In genomic region chr10:22760025-22760424, GRCh38 we compare ENCODE assay signal across 17 cellular contexts. TPM values are rescaled to one million over a fixed set of nuclear protein-coding genes. Genes with fewer than 3 reads are reported as not detected.
DNase-seq lines count a peak whose midpoint lies in the region; ATAC-seq, FAIRE-seq and TF ChIP-seq lines count a peak whose summit lies in the region.
"Had no signal": no experiment of that assay in that cellular context is flagged by ENCODE, and none has a peak within 500 bp of the region (broad histone marks: within the 10 kb centered on the region; RNA-seq: fewer than 3 reads in every experiment).

No MANE protein-coding gene starts in this region.

- ATAC-seq in HepG2 (peak; percentile 72), GM21367 (IDR thresholded peaks at IDR 0.05; ENCODE audit: unreplicated experiment) (no peak)
- ATAC-seq: A549, GM12878, K562 had no signal

- POLR2A ChIA-PET in HepG2 (lab: Yijun Ruan, JAX): no interaction called here

- peak; percentile 53 for FAIRE-seq in HepG2 (lab: Jason Lieb, UNC)
- FAIRE-seq: A549, GM12878, GM18507, K562 had no signal

- no peaks in the 10 kb centered on the region for H3K36me3 ChIP-seq in HepG2 (replicated peaks in 1 of 2; ENCODE audit: control insufficient read depth in 1 of 2, insufficient read depth in 2 of 2, low read length in 2 of 2)
- H3K36me3 ChIP-seq in MG63: no peaks in the 10 kb centered on the region
- H3K36me3 ChIP-seq: BE2C had no signal

- H3K4me3 ChIP-seq in dorsolateral prefrontal cortex (no peak overlapping the region), HepG2 (replicated peaks in 1 of 3; ENCODE audit: insufficient read depth in 1 of 3, low read depth in 2 of 3, low read length in 3 of 3) (no peak overlapping the region), MG63 (no peak overlapping the region)
- H3K4me3 ChIP-seq: A549, GM12878, K562 had no signal

- CTCF ChIA-PET in HepG2 (lab: Yijun Ruan, JAX; ENCODE audit: low intra/inter-chr PET ratio, low total read pairs): no interaction called here

- TF ChIP-seq CTCF in dorsolateral prefrontal cortex (IDR thresholded peaks at IDR 0.05 in 54 of 56, conservative IDR thresholded peaks at IDR 0.05 in 2 of 56; ENCODE audit: low read depth in 1 of 56, partially characterized antibody in 56 of 56) (no peak), HepG2 (CRISPR knock-in tag; IDR thresholded peaks at IDR 0.05) (no peak)

- H3K9me3 ChIP-seq in HepG2 (ENCODE audit: low read length) (no peaks in the 10 kb centered on the region), MG63 (no peaks in the 10 kb centered on the region)
- H3K9me3 ChIP-seq: A549, BE2C had no signal

- 0 out of 2 replicates have a peak overlapping the region, but pooled peaks have one; percentile 7 for H3K4me2 ChIP-seq in HepG2 (ENCODE audit: low read depth, low read length)
- H3K4me2 ChIP-seq: A549 had no signal

- H3K9ac ChIP-seq in HepG2 (ENCODE audit: insufficient read depth, low read depth, low read length): no peak overlapping the region

- intact Hi-C loops in dorsolateral prefrontal cortex (cut with DNase I) (loop anchor here (2.0 to 5.0 kb wide), 2 partner anchors 89 to 143 kb away; no protein-coding TSS in a partner anchor), HepG2 (cut with micrococcal nuclease; ENCODE audit: unreplicated experiment) (no loop called here)

- peaks cover 13% of the 10 kb centered on the region for H3K4me1 ChIP-seq in HepG2 (ENCODE audit: insufficient read depth, low read length)
- H3K4me1 ChIP-seq: BE2C had no signal

- no peak for TF ChIP-seq POLR2A in HepG2 (IDR thresholded peaks at IDR 0.05; ENCODE audit: insufficient read depth in 1 of 2, low read depth in 2 of 2, low read length in 2 of 2)

- H3K27me3 ChIP-seq in dorsolateral prefrontal cortex (no peaks in the 10 kb centered on the region), HepG2 (ENCODE audit: control insufficient read depth in 1 of 2, insufficient read depth in 2 of 2, low read length in 2 of 2) (no peaks in the 10 kb centered on the region; a peak in 2 of 5 replicates), MG63 (no peaks in the 10 kb centered on the region)
- H3K27me3 ChIP-seq: BE2C had no signal

- H3K79me2 ChIP-seq in HepG2 (ENCODE audit: insufficient read depth, low read length): no peaks in the 10 kb centered on the region

- peak overlapping the region; percentile 86 for H3K27ac ChIP-seq in angular gyrus (ENCODE audit: low read depth, low read length)
- peak overlapping the region in 57 of 59 donors; percentile 20 to 99 (median 94) for H3K27ac ChIP-seq in dorsolateral prefrontal cortex
- no peak overlapping the region for H3K27ac ChIP-seq in HepG2 (ENCODE audit: extremely low read length, insufficient read depth, low read length)
- H3K27ac ChIP-seq in temporal lobe (ENCODE audit: low read depth, low read length): peak overlapping the region; percentile 98
- H3K27ac ChIP-seq: A549, C4-2B, HL-60 had no signal

- TF ChIP-seq EP300 in HepG2 (IDR thresholded peaks at IDR 0.05; ENCODE audit: low read depth in 2 of 2, low read length in 2 of 2) (peak in 1 of 2 experiments; percentile 17; a peak in 1 of 4 replicates), HepG2 (CRISPR knock-in tag; IDR thresholded peaks at IDR 0.05; ENCODE audit: borderline replicate concordance) (no peak)

- no peak overlapping the region for H2AFZ ChIP-seq in HepG2 (ENCODE audit: low read length)

- in situ Hi-C loops in HepG2 (cut with HindIII; ENCODE audit: extremely low pct_ligation_motif_present, low pct_unique_long_range_greater_than_20kb): no loop called here

- DNase-seq in dorsolateral prefrontal cortex: no peak
- DNase-seq in HepG2 (ENCODE audit: low spot score): peak; percentile 72
- no peak for DNase-seq in MG63
- DNase-seq in stimulated activated CD4-positive, alpha-beta T cell treated with anti-CD3 and anti-CD28 coated beads, Interleukin-2, amount 100 ng/mL, for 24 hours: no peak
- DNase-seq: BE2C; CD4-positive, alpha-beta memory T cell; HCEC 1CT; HFFc6 had no signal

- no TSS peak for BruUV-seq in HepG2 (replicated peaks; lab: Mats Ljungman, UMichigan)

- no peaks in the 10 kb centered on the region for H4K20me1 ChIP-seq in HepG2 (ENCODE audit: insufficient read depth, low read length)

- TF ChIP-seq RAD21 in HepG2 (CRISPR knock-in tag; IDR thresholded peaks at IDR 0.05): no peak

TF ChIP-seq in HepG2, 621 proteins besides CTCF, POLR2A, EP300 and RAD21 (continues in another document):
- TF ChIP-seq SOX13 (IDR thresholded peaks at IDR 0.05): no peak
- peak in 1 of 2 experiments; percentile 34; a peak in 1 of 4 replicates for TF ChIP-seq SOX13 (CRISPR knock-in tag; conservative IDR thresholded peaks at IDR 0.05 in 1 of 2, IDR thresholded peaks at IDR 0.05 in 1 of 2)
- no peak for TF ChIP-seq MNT (IDR thresholded peaks at IDR 0.05)
- no peak for TF ChIP-seq SMARCC2 (IDR thresholded peaks at IDR 0.05)
- TF ChIP-seq GZF1 (CRISPR knock-in tag; IDR thresholded peaks at IDR 0.05): no peak
- peak; percentile 80 for TF ChIP-seq HNF1A (IDR thresholded peaks at IDR 0.05; ENCODE audit: low read depth)
- peak; percentile 34; the same call in 1 of the 2 replicates for TF ChIP-seq HNF1A (CRISPR knock-in tag; IDR thresholded peaks at IDR 0.05; ENCODE audit: borderline replicate concordance)

RNA-seq across cellular contexts. Expression of gene PIP4K2A, which starts 45.6 kb away (rescaled TPM):
- 100 to 1,000 TPM in 115 of 120 experiments, 10 to 100 TPM in 5; 77.5 to 992 (median 272) TPM for total RNA-seq in dorsolateral prefrontal cortex
- 22.6 and 25.7 TPM in 2 replicates for total RNA-seq in HepG2 (2016; rRNA removed; fragmentation: Illumina TruSeq; extraction: Trizol)
- total RNA-seq in HepG2 (2016; cell fraction: cytosol; rRNA removed; fragmentation: Illumina TruSeq; extraction: Trizol; ENCODE audit: low read depth): 6.1 and 10.2 TPM in 2 replicates
- 20.3 and 22.2 TPM in 2 replicates for total RNA-seq in HepG2 (2016; cell fraction: insoluble cytoplasmic fraction; rRNA removed; fragmentation: Illumina TruSeq; extraction: Trizol)
- 24.0 and 27.4 TPM in 2 replicates for total RNA-seq in HepG2 (2016; cell fraction: membrane; rRNA removed; fragmentation: Illumina TruSeq; extraction: Trizol)
- 11.6 and 11.8 TPM in 2 replicates for total RNA-seq in HepG2 (2016; cell fraction: nucleus; rRNA removed; fragmentation: Illumina TruSeq; extraction: Trizol)
- 7.1 and 9.1 TPM in 2 replicates for polyA plus RNA-seq in HepG2 (2011; rRNA removed)
- 5.3 and 6.6 TPM in 2 replicates for polyA plus RNA-seq in HepG2 (2011; cell fraction: cytosol; rRNA removed)
- 2.9 and 4.2 TPM in 2 replicates for polyA plus RNA-seq in HepG2 (2011; cell fraction: nucleus; rRNA removed)
- polyA plus RNA-seq in HepG2 (2012): 5.0 and 6.5 TPM in 2 replicates
- 5.4 and 7.9 TPM in 2 replicates for polyA plus RNA-seq in HepG2 (2016; cell fraction: cytosol; fragmentation: Illumina TruSeq; extraction: Trizol; ENCODE audit: low read depth)
- polyA plus RNA-seq in HepG2 (2016; cell fraction: insoluble cytoplasmic fraction; fragmentation: Illumina TruSeq; extraction: Trizol; ENCODE audit: low read depth): 25.0 and 34.3 TPM in 2 replicates
- polyA plus RNA-seq in HepG2 (2016; cell fraction: membrane; fragmentation: Illumina TruSeq; extraction: Trizol; ENCODE audit: low read depth): 18.1 and 20.5 TPM in 2 replicates
- polyA plus RNA-seq in HepG2 (2016; cell fraction: nucleus; fragmentation: Illumina TruSeq; extraction: Trizol; ENCODE audit: insufficient read depth, low read depth): 13.7 and 14.2 TPM in 2 replicates
- polyA minus RNA-seq in HepG2 (2011; rRNA and poly(A)+ RNA removed; ENCODE audit: low replicate concordance): 6.7 and 9.6 TPM in 2 replicates
- 11.4 and 13.8 TPM in 2 replicates for polyA minus RNA-seq in HepG2 (2011; cell fraction: cytosol; rRNA and poly(A)+ RNA removed)
- 19.6 and 21.5 TPM in 2 replicates for polyA minus RNA-seq in HepG2 (2011; cell fraction: nucleus; rRNA and poly(A)+ RNA removed)
- total RNA-seq in temporal lobe: 34.2 TPM
- total RNA-seq in MG63 (2014; rRNA removed; shearing (Covaris generic); ENCODE audit: low replicate concordance): 17.4 and 17.8 TPM in 2 replicates
